Comparison of ENCODE assay signal across 3 cellular contexts in genomic region chr9:15522130-15522755, GRCh38.
TF ChIP-seq lines count a peak whose summit lies in the region.

No MANE protein-coding gene starts in this region.

TF ChIP-seq in SK-N-SH, 30 proteins besides CTCF, POLR2A, EP300 and RAD21:
- TF ChIP-seq REST (IDR thresholded peaks at IDR 0.05; ENCODE audit: low read depth, low read length) (no peak), SIN3A (IDR thresholded peaks at IDR 0.05; ENCODE audit: borderline replicate concordance, low read depth, low read length) (no peak), RFX5 (IDR thresholded peaks at IDR 0.05; ENCODE audit: low read length) (no peak), CHD2 (IDR thresholded peaks at IDR 0.05; ENCODE audit: low read length, partially characterized antibody) (no peak), FOXJ3 (CRISPR knock-in tag; IDR thresholded peaks at IDR 0.05) (no peak), ZBTB33 (IDR thresholded peaks at IDR 0.05; ENCODE audit: borderline replicate concordance, low read depth) (no peak), GATA2 (CRISPR knock-in tag; IDR thresholded peaks at IDR 0.05) (no peak), MEF2A (IDR thresholded peaks at IDR 0.05; ENCODE audit: borderline replicate concordance, low read depth) (no peak)

TF ChIP-seq in SK-N-SH treated with all-trans-retinoic acid at 6 μM for 48 hours, 23 proteins besides CTCF, POLR2A, EP300 and RAD21 (continued from another document):
- TF ChIP-seq ZNF70 (CRISPR knock-in tag; IDR thresholded peaks at IDR 0.05), result no peak

TF ChIP-seq in K562, 482 proteins besides CTCF, POLR2A, EP300 and RAD21:
- TF ChIP-seq ZKSCAN1 (IDR thresholded peaks at IDR 0.05; ENCODE audit: low read depth, low read length) (no peak), ESRRA (IDR thresholded peaks at IDR 0.05; ENCODE audit: borderline replicate concordance, low read depth) (no peak), HDAC2 (IDR thresholded peaks at IDR 0.05) (no peak), UBTF (IDR thresholded peaks at IDR 0.05; ENCODE audit: borderline replicate concordance in 1 of 2, low read depth in 2 of 2, low read length in 2 of 2) (no peak), SMAD3 (CRISPR knock-in tag; conservative IDR thresholded peaks at IDR 0.05) (no peak), SMC3 (conservative IDR thresholded peaks at IDR 0.05; ENCODE audit: insufficient read depth, low read depth, low read length) (no peak), PHB (CRISPR knock-in tag; IDR thresholded peaks at IDR 0.05) (no peak), E2F8 (IDR thresholded peaks at IDR 0.05; ENCODE audit: low read depth, partially characterized antibody) (no peak)
